In genomic region chr14:49880267-49881064, GRCh38 we compare ENCODE assay signal across 1 cellular context.
A peak's percentile ranks its signal among the peaks of the same experiment; 100 is the strongest.
TF ChIP-seq lines count a peak whose summit lies in the region.

No MANE protein-coding gene starts in this region.

TF ChIP-seq in HEK293, 187 proteins besides CTCF, POLR2A, EP300 and RAD21 (continued from another document):
- TF ChIP-seq PATZ1 (tag by site-specific recombination; IDR thresholded peaks at IDR 0.05) (peak; percentile 9; the same call in 1 of the 2 replicates), HIC1 (tag by site-specific recombination; IDR thresholded peaks at IDR 0.05) (no peak), ZNF664 (tag by site-specific recombination; IDR thresholded peaks at IDR 0.05) (no peak; the same call in 1 of the 2 replicates), ZNF571 (tag by site-specific recombination; IDR thresholded peaks at IDR 0.05) (no peak), INSM2 (tag by site-specific recombination; IDR thresholded peaks at IDR 0.05) (peak; percentile 62; the same call in 1 of the 2 replicates), GFI1B (tag by site-specific recombination; IDR thresholded peaks at IDR 0.05) (peak; percentile 61; the same call in 1 of the 2 replicates)
